ENCODE assay signal across 19 cellular contexts in the genomic region with DNA sequence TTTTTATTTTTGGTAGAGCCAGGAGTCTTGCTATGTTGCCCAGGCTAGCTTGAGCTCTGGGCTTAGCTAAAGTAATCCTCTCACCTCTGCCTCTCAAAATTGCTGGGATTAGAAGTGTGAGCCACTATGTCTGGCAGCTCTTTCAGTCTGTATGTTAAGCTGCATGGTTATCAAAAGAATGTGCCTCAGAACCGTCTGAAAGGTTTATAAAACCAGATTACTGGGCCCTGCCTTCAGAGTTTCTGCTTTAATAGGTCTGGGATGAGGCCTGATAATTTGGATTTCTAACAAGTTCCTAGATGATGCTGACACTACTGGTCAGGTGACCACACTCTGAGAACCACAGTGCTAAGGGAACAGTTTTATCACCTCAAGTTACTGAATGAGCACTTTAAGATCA. TPM values are rescaled to one million over a fixed set of nuclear protein-coding genes. Genes with fewer than 3 reads are reported as not detected.
DNase-seq lines count a peak whose midpoint lies in the region; ATAC-seq, FAIRE-seq and TF ChIP-seq lines count a peak whose summit lies in the region.
"Had no signal": no experiment of that assay in that cellular context is flagged by ENCODE, and none has a peak within 500 bp of the region (broad histone marks: within the 10 kb centered on the region; RNA-seq: fewer than 3 reads in every experiment).

No MANE protein-coding gene starts in this region.

- H2AFZ ChIP-seq in smooth muscle cell (ENCODE audit: low read depth), result no peak overlapping the region

- H3K79me2 ChIP-seq in smooth muscle cell (ENCODE audit: low read depth), result peaks cover 8% of the 10 kb centered on the region

- DNase-seq in D341Med (ENCODE audit: low spot score) (peak; percentile 53), H54 (ENCODE audit: insufficient read length, low spot score) (no peak), endodermal cell (no peak), smooth muscle cell (lab: John Stamatoyannopoulos, UW; ENCODE audit: unreplicated experiment) (no peak)
- DNase-seq: ACHN; Caco-2; CD4-positive, alpha-beta T cell; DMS79 treated with DMSO at 0.1 percent for 48 hours; GF-D8; IMR-90 had no signal

- TF ChIP-seq CTCF in endodermal cell (conservative IDR thresholded peaks at IDR 0.05) (no peak), smooth muscle cell (IDR thresholded peaks at IDR 0.05; ENCODE audit: borderline replicate concordance, insufficient read depth, poor library complexity, severe bottlenecking) (no peak)

- H3K9me3 ChIP-seq in endodermal cell (ENCODE audit: control insufficient read depth, low read length) (peaks cover 14% of the 10 kb centered on the region), smooth muscle cell (replicated peaks; ENCODE audit: low read depth) (no peaks in the 10 kb centered on the region)
- H3K9me3 ChIP-seq: Caco-2, HAP-1 had no signal

- H3K27me3 ChIP-seq in endodermal cell (ENCODE audit: control insufficient read depth, insufficient read depth, low read length, poor library complexity, severe bottlenecking) (no peaks in the 10 kb centered on the region), smooth muscle cell (ENCODE audit: low read depth) (no peaks in the 10 kb centered on the region)

- FAIRE-seq in H54 (lab: Jason Lieb, UNC), result peak; percentile 69
- FAIRE-seq: A204.1, H1, K562 had no signal

- peaks cover 65% of the 10 kb centered on the region for H3K36me3 Mint-ChIP-seq in endodermal cell (ENCODE audit: low read depth)

- H3K36me3 ChIP-seq in endodermal cell (ENCODE audit: control insufficient read depth, insufficient read depth, low read length) (peaks cover 79% of the 10 kb centered on the region), smooth muscle cell (ENCODE audit: low read depth) (peaks cover 22% of the 10 kb centered on the region)

- H3K4me1 ChIP-seq in endodermal cell (ENCODE audit: control insufficient read depth, insufficient read depth, low read length), result no peaks in the 10 kb centered on the region
- no peaks in the 10 kb centered on the region for H3K4me1 ChIP-seq in smooth muscle cell (ENCODE audit: low read depth)
- H3K4me1 ChIP-seq: HAP-1 had no signal

- WGBS in endodermal cell (ENCODE audit: insufficient coverage in 1 of 2, insufficient read length in 1 of 2), 2 experiments, result 52 to 90% methylated on average over 1 of the region's 1 CpG
- 25% methylated on average over 1 of the region's 1 CpG for WGBS in smooth muscle cell (ENCODE audit: low lambda C conversion rate)

- H4K20me1 ChIP-seq in smooth muscle cell (ENCODE audit: low read depth), result peaks cover 8% of the 10 kb centered on the region

- H3K4me2 ChIP-seq in smooth muscle cell, result no peak overlapping the region

- no peak for TF ChIP-seq POLR2A in H54 (IDR thresholded peaks at IDR 0.05; ENCODE audit: low read depth, low read length)

- no peak overlapping the region for H3K27ac ChIP-seq in endodermal cell (ENCODE audit: low read depth, low read length)
- peak overlapping the region; percentile 23 for H3K27ac ChIP-seq in smooth muscle cell (ENCODE audit: low read depth)
- H3K27ac ChIP-seq: C4-2B, HL-60 had no signal

- H3K27me3 Mint-ChIP-seq in endodermal cell (ENCODE audit: insufficient read depth), result no peaks in the 10 kb centered on the region
- H3K27me3 Mint-ChIP-seq: CD4-positive, alpha-beta T cell had no signal

- no peaks in the 10 kb centered on the region for H3F3A ChIP-seq in smooth muscle cell (ENCODE audit: low read depth)

- H3K9me3 Mint-ChIP-seq in endodermal cell, result no peaks in the 10 kb centered on the region
- H3K9me3 Mint-ChIP-seq: CD4-positive, alpha-beta T cell had no signal

- H3K4me1 Mint-ChIP-seq in endodermal cell, result no peaks in the 10 kb centered on the region

- no peak overlapping the region for H3K27ac Mint-ChIP-seq in endodermal cell
- H3K27ac Mint-ChIP-seq: CD4-positive, alpha-beta T cell had no signal

- H3K9ac ChIP-seq in endodermal cell (ENCODE audit: extremely low read depth, low read length, poor library complexity, severe bottlenecking) (peak overlapping the region; percentile 24), smooth muscle cell (ENCODE audit: low read depth) (no peak overlapping the region)

- no peak for ATAC-seq in HG02759 (IDR thresholded peaks at IDR 0.05; ENCODE audit: unreplicated experiment)
- ATAC-seq in GM19452 (IDR thresholded peaks at IDR 0.05; ENCODE audit: unreplicated experiment), result no peak
- no peak for ATAC-seq in HG03469 (IDR thresholded peaks at IDR 0.05; ENCODE audit: unreplicated experiment)
- ATAC-seq: K562 had no signal

- H3K4me3 ChIP-seq in endodermal cell (ENCODE audit: low read length) (no peak overlapping the region), smooth muscle cell (no peak overlapping the region)
- H3K4me3 ChIP-seq: HAP-1, K562 had no signal

- no peak overlapping the region for H3K4me3 Mint-ChIP-seq in endodermal cell
- H3K4me3 Mint-ChIP-seq: CD4-positive, alpha-beta T cell had no signal

RNA-seq across cellular contexts. Expression of gene SENP5, which starts 34.6 kb away (rescaled TPM):
- 10 to 100 TPM; 35.2 to 44.3 TPM for total RNA-seq in endodermal cell
- 22.0 TPM for polyA plus RNA-seq in endodermal cell (2013, experiment 1 of 2)
- polyA plus RNA-seq in endodermal cell (2013, experiment 2 of 2), result 27.0 TPM
- 35.0 and 59.2 TPM in 2 replicates for total RNA-seq in smooth muscle cell
- 15.9 and 18.6 TPM in 2 replicates for polyA plus RNA-seq in smooth muscle cell

RNA-seq across cellular contexts. Expression of gene NCBP2, which starts 40.0 kb away (rescaled TPM):
- total RNA-seq in endodermal cell (10 to 100 TPM; 74.9 to 97.3 TPM), smooth muscle cell (47.0 and 55.0 TPM in 2 replicates)
- 109 TPM for polyA plus RNA-seq in endodermal cell (2013, experiment 1 of 2)
- polyA plus RNA-seq in endodermal cell (2013, experiment 2 of 2), result 98.5 TPM
- polyA plus RNA-seq in smooth muscle cell, result 69.3 and 78.6 TPM in 2 replicates
